Comparison of ENCODE assay signal across 13 cellular contexts in genomic region chr11:67440229-67441081, GRCh38. TPM values are rescaled to one million over a fixed set of nuclear protein-coding genes. Genes with fewer than 3 reads are reported as not detected.
DNase-seq lines count a peak whose midpoint lies in the region; ATAC-seq and TF ChIP-seq lines count a peak whose summit lies in the region.
"Had no signal": no experiment of that assay in that cellular context is flagged by ENCODE, and none has a peak within 500 bp of the region (broad histone marks: within the 10 kb centered on the region; RNA-seq: fewer than 3 reads in every experiment).

No MANE protein-coding gene starts in this region.

- H3K27me3 ChIP-seq in SU-DHL-6 (ENCODE audit: low read length) = no peaks in the 10 kb centered on the region
- H3K27me3 ChIP-seq: MG63 had no signal

- peak overlapping the region; percentile 99 for H3K4me2 ChIP-seq in SU-DHL-6 (ENCODE audit: low read depth, low read length, poor library complexity, severe bottlenecking)

- H2AFZ ChIP-seq in SU-DHL-6 (ENCODE audit: low read depth, low read length, severe bottlenecking) = no peak overlapping the region

- H3F3A ChIP-seq in SU-DHL-6 (ENCODE audit: insufficient read depth) = peaks cover 87% of the 10 kb centered on the region

- no peaks in the 10 kb centered on the region for H4K20me1 ChIP-seq in SU-DHL-6 (ENCODE audit: low read depth, low read length)

- no peaks in the 10 kb centered on the region for H3K9me3 Mint-ChIP-seq in endothelial cell (ENCODE audit: unreplicated experiment)
- no peaks in the 10 kb centered on the region for H3K9me3 Mint-ChIP-seq in stimulated activated effector memory CD8-positive, alpha-beta T cell treated with anti-CD3 and anti-CD28 coated beads, Interleukin-12 subunit alpha, Interleukin-12 subunit beta, amount 100 ng/mL, for 72 hours

- peak overlapping the region; percentile 100 for H3K27ac ChIP-seq in SU-DHL-6 (ENCODE audit: low read depth, low read length)

- peaks cover 29% of the 10 kb centered on the region for H3K27me3 Mint-ChIP-seq in endothelial cell (ENCODE audit: unreplicated experiment)

- TF ChIP-seq CTCF in SU-DHL-6 (IDR thresholded peaks at IDR 0.05; ENCODE audit: insufficient read depth, low read length, poor library complexity, severe bottlenecking) (no peak), endothelial cell (IDR thresholded peaks at IDR 0.05; ENCODE audit: unreplicated experiment) (no peak)

- H3K4me3 Mint-ChIP-seq in endothelial cell (ENCODE audit: unreplicated experiment) = peak overlapping the region; percentile 10
- peak overlapping the region; percentile 95 for H3K4me3 Mint-ChIP-seq in stimulated activated effector memory CD8-positive, alpha-beta T cell treated with anti-CD3 and anti-CD28 coated beads, Interleukin-12 subunit alpha, Interleukin-12 subunit beta, amount 100 ng/mL, for 72 hours

- peaks cover 23% of the 10 kb centered on the region for H3K4me1 Mint-ChIP-seq in endothelial cell (ENCODE audit: unreplicated experiment)
- H3K4me1 Mint-ChIP-seq in stimulated activated effector memory CD8-positive, alpha-beta T cell treated with anti-CD3 and anti-CD28 coated beads, Interleukin-12 subunit alpha, Interleukin-12 subunit beta, amount 100 ng/mL, for 72 hours = peaks cover 74% of the 10 kb centered on the region

- H3K36me3 Mint-ChIP-seq in endothelial cell (ENCODE audit: low read depth, unreplicated experiment) = peaks cover 15% of the 10 kb centered on the region
- H3K36me3 Mint-ChIP-seq in stimulated activated effector memory CD8-positive, alpha-beta T cell treated with anti-CD3 and anti-CD28 coated beads, Interleukin-12 subunit alpha, Interleukin-12 subunit beta, amount 100 ng/mL, for 72 hours = peaks cover 72% of the 10 kb centered on the region

- no peak overlapping the region for H3K27ac Mint-ChIP-seq in endothelial cell (ENCODE audit: unreplicated experiment)
- peak overlapping the region; percentile 94 for H3K27ac Mint-ChIP-seq in stimulated activated effector memory CD8-positive, alpha-beta T cell treated with anti-CD3 and anti-CD28 coated beads, Interleukin-12 subunit alpha, Interleukin-12 subunit beta, amount 100 ng/mL, for 72 hours

- H3K4me3 ChIP-seq in SU-DHL-6 (ENCODE audit: insufficient read depth, low read length, poor library complexity, severe bottlenecking) = peak overlapping the region; percentile 96
- H3K4me3 ChIP-seq: MG63 had no signal

- ATAC-seq in stimulated activated effector memory CD8-positive, alpha-beta T cell treated with anti-CD3 and anti-CD28 coated beads, Interleukin-12 subunit alpha, Interleukin-12 subunit beta, amount 100 ng/mL, for 72 hours = no peak

- no peaks in the 10 kb centered on the region for H3K9me3 ChIP-seq in SU-DHL-6 (ENCODE audit: insufficient read depth, low read length)
- H3K9me3 ChIP-seq: MG63 had no signal

- H3K36me3 ChIP-seq in SU-DHL-6 (ENCODE audit: low read length) = no peaks in the 10 kb centered on the region

- DNase-seq in activated CD8-positive, alpha-beta memory T cell treated with anti-CD3 and anti-CD28 coated beads for 24 hours = peak; percentile 72
- no peak for DNase-seq in activated CD8-positive, alpha-beta memory T cell treated with anti-CD3 and anti-CD28 coated beads, Interleukin-2, amount 50 U/mL, for 48 hours
- no peak for DNase-seq in endothelial cell (ENCODE audit: low spot score)
- no peak for DNase-seq in stimulated activated effector memory CD8-positive, alpha-beta T cell treated with anti-CD3 and anti-CD28 coated beads, Interleukin-12 subunit alpha, Interleukin-12 subunit beta, amount 100 ng/mL, for 72 hours (ENCODE audit: low spot score in 2 of 2)
- DNase-seq in NCI-H226 = no peak
- DNase-seq in NCI-H1092 (lab: John Stamatoyannopoulos, UW) = no peak
- no peak for DNase-seq in GM03348 (ENCODE audit: low spot score)
- DNase-seq: hippocampal formation, MG63, NCI-H510A had no signal

- H3K79me2 ChIP-seq in SU-DHL-6 (ENCODE audit: insufficient read depth, low read length) = peaks cover 24% of the 10 kb centered on the region; the same call in 1 of the 2 replicates

- no peaks in the 10 kb centered on the region for H3K9me2 ChIP-seq in SU-DHL-6 (replicated peaks; ENCODE audit: insufficient read depth, low read length)

- H3K9ac ChIP-seq in SU-DHL-6 (ENCODE audit: low read length) = peak overlapping the region; percentile 100

RNA-seq across cellular contexts. Expression of gene CORO1B, which starts 2.8 kb away (rescaled TPM):
- total RNA-seq in endothelial cell (ENCODE audit: unreplicated experiment) = 252 TPM

RNA-seq across cellular contexts. Expression of gene PTPRCAP, which starts 3.0 kb away (rescaled TPM):
- total RNA-seq in endothelial cell (ENCODE audit: unreplicated experiment) = 12.9 TPM

RNA-seq across cellular contexts. Expression of gene GPR152, which starts 12.1 kb away (rescaled TPM):
- not detected for total RNA-seq in endothelial cell (ENCODE audit: unreplicated experiment)
- total RNA-seq: H4; T-helper 1 cell treated with Interleukin-12 subunit alpha and Interleukin-12 subunit beta and Interleukin-4 antibody, amounts not matched to agents 30 ng/mL and 1 ng/mL, for 36 hours had no signal

RNA-seq across cellular contexts. Expression of gene RPS6KB2, which starts 12.2 kb away (rescaled TPM):
- 44.2 TPM for total RNA-seq in endothelial cell (ENCODE audit: unreplicated experiment)

RNA-seq across cellular contexts. Expression of gene CABP4, which starts 14.7 kb away (rescaled TPM):
- not detected for total RNA-seq in endothelial cell (ENCODE audit: unreplicated experiment)
- total RNA-seq: H4 had no signal
